Comparison of ENCODE assay signal across 10 cellular contexts in genomic region chr10:121668336-121669009, GRCh38.
DNase-seq lines count a peak whose midpoint lies in the region; ATAC-seq and TF ChIP-seq lines count a peak whose summit lies in the region.
"Had no signal": no experiment of that assay in that cellular context is flagged by ENCODE, and none has a peak within 500 bp of the region (broad histone marks: within the 10 kb centered on the region; RNA-seq: fewer than 3 reads in every experiment).

No MANE protein-coding gene starts in this region.

- H3K36me3 Mint-ChIP-seq in activated CD8-positive, alpha-beta T cell treated with anti-CD3 and anti-CD28 coated beads for 36 hours (ENCODE audit: low read depth): no peaks in the 10 kb centered on the region

- intact Hi-C loops in Right ventricle myocardium superior (cut with DNase I) (no loop called here), ovary (cut with DNase I) (no loop called here)
- intact Hi-C loops in activated CD8-positive, alpha-beta T cell treated with anti-CD3 and anti-CD28 coated beads for 36 hours (cut with micrococcal nuclease): no loop called here

- TF ChIP-seq POLR2A in ovary (IDR thresholded peaks at IDR 0.05): no peak

- CTCF ChIA-PET in activated CD8-positive, alpha-beta T cell treated with anti-CD3 and anti-CD28 coated beads for 36 hours (lab: Charles Lee): no interaction called here

- peak in 1 of 3 donors; percentile 6 for TF ChIP-seq CTCF in ovary (IDR thresholded peaks at IDR 0.05)
- no peak for TF ChIP-seq CTCF in foreskin fibroblast (IDR thresholded peaks at IDR 0.05; ENCODE audit: low read depth, low read length)
- no peak for TF ChIP-seq CTCF in activated CD8-positive, alpha-beta T cell treated with anti-CD3 and anti-CD28 coated beads for 36 hours (IDR thresholded peaks at IDR 0.05)

- peak; percentile 90 for ATAC-seq in Right ventricle myocardium superior (ENCODE audit: poor library complexity)
- no peak for ATAC-seq in activated CD4-positive, CD25-positive, alpha-beta regulatory T cell treated with anti-CD3 and anti-CD28 coated beads, Interleukin-2, amount 50 U/mL, for 24 hours
- ATAC-seq in activated CD8-positive, alpha-beta T cell treated with anti-CD3 and anti-CD28 coated beads for 36 hours: no peak

- H3K27ac ChIP-seq in SJCRH30: peak overlapping the region; percentile 49
- peak overlapping the region; percentile 6 to 69 for H3K27ac ChIP-seq in ovary
- H3K27ac ChIP-seq: GM23248 had no signal

- H3K27me3 ChIP-seq in SJCRH30: no peaks in the 10 kb centered on the region
- H3K27me3 ChIP-seq in ovary: no peaks in the 10 kb centered on the region

- H3K4me1 ChIP-seq in SJCRH30 (peaks cover 15% of the 10 kb centered on the region), ovary (ENCODE audit: insufficient read depth) (peaks cover 5% of the 10 kb centered on the region)

- no peak overlapping the region for H3K27ac Mint-ChIP-seq in activated CD8-positive, alpha-beta T cell treated with anti-CD3 and anti-CD28 coated beads for 36 hours

- no peak overlapping the region for H3K4me3 Mint-ChIP-seq in activated CD8-positive, alpha-beta T cell treated with anti-CD3 and anti-CD28 coated beads for 36 hours

- H3K4me3 ChIP-seq in SJCRH30: peak overlapping the region; percentile 39
- no peak overlapping the region for H3K4me3 ChIP-seq in ovary
- H3K4me3 ChIP-seq in foreskin fibroblast (ENCODE audit: low read depth in 1 of 2, low read length in 2 of 2): no peak overlapping the region
- H3K4me3 ChIP-seq: GM23248 had no signal

- H3K4me1 Mint-ChIP-seq in activated CD8-positive, alpha-beta T cell treated with anti-CD3 and anti-CD28 coated beads for 36 hours (ENCODE audit: low read depth): no peaks in the 10 kb centered on the region

- POLR2A ChIA-PET in activated CD8-positive, alpha-beta T cell treated with anti-CD3 and anti-CD28 coated beads for 36 hours (lab: Charles Lee): no interaction called here

- no peaks in the 10 kb centered on the region for H3K9me3 Mint-ChIP-seq in activated CD8-positive, alpha-beta T cell treated with anti-CD3 and anti-CD28 coated beads for 36 hours

- TF ChIP-seq EP300 in ovary (IDR thresholded peaks at IDR 0.05): no peak

- peaks cover 11% of the 10 kb centered on the region for H3K27me3 Mint-ChIP-seq in activated CD8-positive, alpha-beta T cell treated with anti-CD3 and anti-CD28 coated beads for 36 hours

- H3K9me3 ChIP-seq in SJCRH30 (replicated peaks) (no peaks in the 10 kb centered on the region), ovary (no peaks in the 10 kb centered on the region)

- H3K36me3 ChIP-seq in SJCRH30 (no peaks in the 10 kb centered on the region), ovary (no peaks in the 10 kb centered on the region)

- peak; percentile 1 for DNase-seq in DMS 273 treated with DMSO at 0.1 percent for 48 hours (lab: John Stamatoyannopoulos, UW)
- peak; percentile 91 to 93 for DNase-seq in SJCRH30
- peak; percentile 59 for DNase-seq in Right ventricle myocardium superior
- DNase-seq in ovary: peak; percentile 75 to 88 (median 78)
- DNase-seq in stimulated activated CD4-positive, alpha-beta T cell treated with anti-CD3 and anti-CD28 coated beads, Interleukin-1b, Interleukin-23, amount 100 ng/mL, for 48 hours: no peak
- DNase-seq in foreskin fibroblast: no peak
- DNase-seq in activated CD8-positive, alpha-beta T cell treated with anti-CD3 and anti-CD28 coated beads for 36 hours: no peak
- DNase-seq: GM23248, NCI-H187 had no signal

- 3 to 5% (median 3%) methylated on average over 8 of the region's 8 CpGs for WGBS in ovary, 3 donors

Comparison
In these comparisons a context has a peak if more than half of its experiments do, and no peak if none do; other contexts are left out.
1. DNase-seq: peak in DMS 273 treated with DMSO at 0.1 percent for 48 hours (single experiment), SJCRH30 (2 of 2), Right ventricle myocardium superior (single experiment) and ovary (5 of 5); none in stimulated activated CD4-positive, alpha-beta T cell treated with anti-CD3 and anti-CD28 coated beads, Interleukin-1b, Interleukin-23, amount 100 ng/mL, for 48 hours (single experiment), foreskin fibroblast (0 of 2) and activated CD8-positive, alpha-beta T cell treated with anti-CD3 and anti-CD28 coated beads for 36 hours (single experiment).